Comparison of ENCODE assay signal across 25 cellular contexts in the genomic region with DNA sequence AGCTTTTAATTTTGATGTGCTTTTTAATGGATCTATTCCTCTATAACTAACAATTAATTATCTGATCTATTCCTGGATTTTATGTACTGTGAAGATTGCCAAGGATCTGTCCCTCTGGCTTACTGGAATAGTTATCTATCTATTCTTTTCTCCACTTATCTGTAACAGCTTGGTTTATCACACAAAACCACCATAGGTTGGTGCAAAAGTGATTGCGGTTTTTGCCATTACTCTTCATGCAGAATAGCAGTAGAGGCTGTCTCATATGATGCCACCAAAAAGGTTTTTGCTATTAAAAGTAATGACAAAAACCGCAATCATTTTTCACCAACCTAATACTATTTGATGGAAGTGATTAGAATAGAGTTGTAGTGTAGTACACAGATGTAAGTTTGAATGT.
"Had no signal": no experiment of that assay in that cellular context is flagged by ENCODE, and none has a peak within 500 bp of the region (broad histone marks: within the 10 kb centered on the region; RNA-seq: fewer than 3 reads in every experiment).

No MANE protein-coding gene starts in this region.

- H3K36me3 ChIP-seq: esophagus muscularis mucosa, gastroesophageal sphincter, heart left ventricle, lower lobe of right lung had no signal

- H3K4me2 ChIP-seq: hepatocyte had no signal

- H3K9me3 ChIP-seq: esophagus muscularis mucosa, gastroesophageal sphincter, heart left ventricle, lower lobe of right lung had no signal

- FAIRE-seq: colon, endothelial cell of umbilical vein, frontal cortex, kidney had no signal

- DNase-seq: dermis blood vessel endothelial cell; dorsolateral prefrontal cortex; effector CD4-positive, alpha-beta T cell; effector memory CD4-positive, alpha-beta T cell; foreskin keratinocyte; heart left ventricle; hypothalamus; immature natural killer cell; islet precursor cell; kidney; kidney glomerular epithelial cell; left colon; left ventricle myocardium superior; lower lobe of right lung; mesenchymal stem cell; midbrain; naive thymus-derived CD4-positive, alpha-beta T cell had no signal

- H3K27me3 ChIP-seq: dorsolateral prefrontal cortex, esophagus muscularis mucosa, foreskin keratinocyte, gastroesophageal sphincter, heart left ventricle, hepatocyte had no signal

- ATAC-seq: foreskin keratinocyte; gastroesophageal sphincter; heart left ventricle; left colon; left lobe of liver; lower lobe of right lung; naive thymus-derived CD4-positive, alpha-beta T cell had no signal

- H3K4me3 ChIP-seq: coronary artery, dorsolateral prefrontal cortex, esophagus muscularis mucosa, gastroesophageal sphincter, heart left ventricle, hepatocyte, lower lobe of right lung had no signal

- H3K27ac ChIP-seq: coronary artery, esophagus muscularis mucosa, foreskin keratinocyte, gastroesophageal sphincter, hepatocyte, lower lobe of right lung had no signal
